ENCODE assay signal across 20 cellular contexts in genomic region chr15:60890361-60890991, GRCh38.
"Had no signal": no experiment of that assay in that cellular context is flagged by ENCODE, and none has a peak within 500 bp of the region (broad histone marks: within the 10 kb centered on the region; RNA-seq: fewer than 3 reads in every experiment).

No MANE protein-coding gene starts in this region.

- H3K9me3 ChIP-seq: esophagus muscularis mucosa, gastrocnemius medialis, heart right ventricle, neutrophil, tibial artery, upper lobe of left lung, uterus had no signal

- DNase-seq: effector memory CD8-positive, alpha-beta T cell; gastrocnemius medialis; heart right ventricle; hypothalamus; islet precursor cell; mammary epithelial cell; nephron progenitor cell; posterior cingulate gyrus; right cardiac atrium; stimulated activated CD4-positive, alpha-beta T cell treated with anti-CD3 and anti-CD28 coated beads, Interleukin-2, amount 100 ng/mL, for 48 hours; stimulated activated naive CD8-positive, alpha-beta T cell treated with anti-CD3 and anti-CD28 coated beads, Interleukin-15, Interleukin-2, amounts not matched to agents 100 U/mL and 50 U/mL, for 24 hours; tibial artery; upper lobe of left lung; uterus had no signal

- H3K27me3 Mint-ChIP-seq: dendritic cell treated with granulocyte-macrophage colony-stimulating factor and Interleukin-4, amounts not matched to agents 40 ng/mL and 50 ng/mL, for 4 days had no signal

- H3K27ac ChIP-seq: epithelial cell of prostate, esophagus muscularis mucosa, gastrocnemius medialis, heart right ventricle, neutrophil, tibial artery, upper lobe of left lung, uterus had no signal

- ATAC-seq: effector memory CD8-positive, alpha-beta T cell; gastrocnemius medialis; heart right ventricle; left lobe of liver; right cardiac atrium; stimulated activated naive CD8-positive, alpha-beta T cell treated with anti-CD3 and anti-CD28 coated beads, Interleukin-15, Interleukin-2, amounts not matched to agents 100 U/mL and 50 U/mL, for 24 hours had no signal

- H3K4me2 ChIP-seq: smooth muscle cell had no signal

- H3K4me1 ChIP-seq: heart right ventricle, tibial artery, uterus had no signal

- H3K36me3 ChIP-seq: esophagus muscularis mucosa, gastrocnemius medialis, heart right ventricle, neutrophil, tibial artery, upper lobe of left lung, uterus had no signal

- H3K9me3 Mint-ChIP-seq: dendritic cell treated with granulocyte-macrophage colony-stimulating factor and Interleukin-4, amounts not matched to agents 40 ng/mL and 50 ng/mL, for 4 days; effector memory CD8-positive, alpha-beta T cell; nephron progenitor cell had no signal

- H3K4me3 Mint-ChIP-seq: dendritic cell treated with granulocyte-macrophage colony-stimulating factor and Interleukin-4, amounts not matched to agents 40 ng/mL and 50 ng/mL, for 4 days; effector memory CD8-positive, alpha-beta T cell; nephron progenitor cell had no signal

- H3K27ac Mint-ChIP-seq: dendritic cell treated with granulocyte-macrophage colony-stimulating factor and Interleukin-4, amounts not matched to agents 40 ng/mL and 50 ng/mL, for 4 days; effector memory CD8-positive, alpha-beta T cell; nephron progenitor cell had no signal

- H3K27me3 ChIP-seq: esophagus muscularis mucosa, gastrocnemius medialis, heart right ventricle, neutrophil, tibial artery, upper lobe of left lung, uterus had no signal

- H3K4me3 ChIP-seq: esophagus muscularis mucosa, gastrocnemius medialis, heart right ventricle, smooth muscle cell, tibial artery, upper lobe of left lung, uterus had no signal
